In genomic region chr7:30226593-30227268, GRCh38 we compare ENCODE assay signal across 8 cellular contexts. TPM values are rescaled to one million over a fixed set of nuclear protein-coding genes. Genes with fewer than 3 reads are reported as not detected.
DNase-seq lines count a peak whose midpoint lies in the region; ATAC-seq and TF ChIP-seq lines count a peak whose summit lies in the region.

No MANE protein-coding gene starts in this region.

- H3K36me3 ChIP-seq in RWPE2 (ENCODE audit: low read depth) (no peaks in the 10 kb centered on the region), kidney epithelial cell (ENCODE audit: control insufficient read depth, insufficient read depth, low read length) (no peaks in the 10 kb centered on the region)

- DNase-seq in A172 (ENCODE audit: low spot score) (peak; percentile 49), HT-29 (ENCODE audit: low spot score) (peak; percentile 85), RWPE2 (ENCODE audit: low spot score) (no peak), kidney epithelial cell (ENCODE audit: low read depth) (no peak), HCEC 1CT (no peak)
- DNase-seq in stimulated activated CD4-positive, alpha-beta T cell treated with anti-CD3 and anti-CD28 coated beads, Interleukin-12 subunit alpha, Interleukin-12 subunit beta, amount 100 ng/mL, for 4 hours = no peak

- no peaks in the 10 kb centered on the region for H3K9me3 ChIP-seq in RWPE2 (ENCODE audit: severe bottlenecking)

- peak overlapping the region; percentile 81 for H3K27ac ChIP-seq in RWPE2 (ENCODE audit: poor library complexity, severe bottlenecking)

- TF ChIP-seq CTCF in RWPE2 (IDR thresholded peaks at IDR 0.05; ENCODE audit: poor library complexity, severe bottlenecking) = peak; percentile 61
- TF ChIP-seq CTCF in kidney epithelial cell (IDR thresholded peaks at IDR 0.05; ENCODE audit: insufficient read depth, low read length, poor library complexity, severe bottlenecking) = peak; percentile 87

- peaks cover 23% of the 10 kb centered on the region for H3K4me1 ChIP-seq in RWPE2 (ENCODE audit: insufficient read depth, poor library complexity, severe bottlenecking)

- H3K4me3 ChIP-seq in RWPE2 (ENCODE audit: severe bottlenecking) = no peak overlapping the region
- no peak overlapping the region for H3K4me3 ChIP-seq in kidney epithelial cell (ENCODE audit: low read depth, low read length)

- no peaks in the 10 kb centered on the region for H3K27me3 ChIP-seq in RWPE2 (ENCODE audit: insufficient read depth, poor library complexity, severe bottlenecking)
- H3K27me3 ChIP-seq in kidney epithelial cell (ENCODE audit: control insufficient read depth, insufficient read depth, low read length) = no peaks in the 10 kb centered on the region

- ATAC-seq in RWPE2 (ENCODE audit: low read depth) (no peak), HG02884 (IDR thresholded peaks at IDR 0.05; ENCODE audit: unreplicated experiment) (no peak), HG03442 (IDR thresholded peaks at IDR 0.05; ENCODE audit: unreplicated experiment) (no peak)

RNA-seq across cellular contexts. Expression of gene ZNRF2, which starts 57.7 kb away (rescaled TPM):
- total RNA-seq in A172 (2014; rRNA removed; shearing (Covaris generic)) = 13.1 and 15.0 TPM in 2 replicates
- total RNA-seq in HT-29 (2014; rRNA removed; shearing (Covaris generic)) = 37.5 and 38.5 TPM in 2 replicates
- total RNA-seq in kidney epithelial cell = 11.0 and 11.2 TPM in 2 replicates

Comparison
In these comparisons a context has a peak if more than half of its experiments do, and no peak if none do; other contexts are left out.
1. DNase-seq: peak in A172 (single experiment) and HT-29 (single experiment); none in RWPE2 (single experiment), kidney epithelial cell (single experiment), HCEC 1CT (single experiment) and stimulated activated CD4-positive, alpha-beta T cell treated with anti-CD3 and anti-CD28 coated beads, Interleukin-12 subunit alpha, Interleukin-12 subunit beta, amount 100 ng/mL, for 4 hours (single experiment).